ENCODE assay signal across 12 cellular contexts in genomic region chr10:91034042-91034441, GRCh38.
DNase-seq lines count a peak whose midpoint lies in the region; ATAC-seq and TF ChIP-seq lines count a peak whose summit lies in the region.
"Had no signal": no experiment of that assay in that cellular context is flagged by ENCODE, and none has a peak within 500 bp of the region (broad histone marks: within the 10 kb centered on the region; RNA-seq: fewer than 3 reads in every experiment).

No MANE protein-coding gene starts in this region.

- no peaks in the 10 kb centered on the region for H3K27me3 ChIP-seq in smooth muscle cell (ENCODE audit: low read depth)
- no peaks in the 10 kb centered on the region for H3K27me3 ChIP-seq in WERI-Rb-1 (ENCODE audit: insufficient read depth, low read depth, severe bottlenecking)
- H3K27me3 ChIP-seq in MM.1S (replicated peaks; ENCODE audit: insufficient read depth, low read length) = no peaks in the 10 kb centered on the region

- H4K20me1 ChIP-seq in smooth muscle cell (ENCODE audit: low read depth) = no peaks in the 10 kb centered on the region
- H4K20me1 ChIP-seq in MM.1S (ENCODE audit: insufficient read depth, low read length) = no peaks in the 10 kb centered on the region

- H3K4me1 Mint-ChIP-seq in activated naive CD4-positive, alpha-beta T cell treated with anti-CD3 and anti-CD28 coated beads for 36 hours (ENCODE audit: low read depth) = peaks cover 15% of the 10 kb centered on the region
- H3K4me1 Mint-ChIP-seq in activated CD4-positive, alpha-beta T cell treated with anti-CD3 and anti-CD28 coated beads, Interleukin-2, amount 10 ng/mL, durations not matched to agents 24 days and 14 days = peaks cover 13% of the 10 kb centered on the region
- peaks cover 46% of the 10 kb centered on the region for H3K4me1 Mint-ChIP-seq in chondrocyte (ENCODE audit: low read depth)

- peaks cover 3% of the 10 kb centered on the region for H3K9me3 Mint-ChIP-seq in activated naive CD4-positive, alpha-beta T cell treated with anti-CD3 and anti-CD28 coated beads for 36 hours
- peaks cover 5% of the 10 kb centered on the region for H3K9me3 Mint-ChIP-seq in activated CD4-positive, alpha-beta T cell treated with anti-CD3 and anti-CD28 coated beads, Interleukin-2, amount 10 ng/mL, durations not matched to agents 24 days and 14 days
- H3K9me3 Mint-ChIP-seq in chondrocyte (ENCODE audit: low read depth) = peaks cover 1% of the 10 kb centered on the region

- CTCF ChIA-PET in activated naive CD4-positive, alpha-beta T cell treated with anti-CD3 and anti-CD28 coated beads for 36 hours (lab: Charles Lee) = interaction anchor here (0.7 to 1.0 kb wide), 2 partner anchors 29 to 218 kb away, joined by 3 to 5 read pairs; no protein-coding TSS in a partner anchor

- no peaks in the 10 kb centered on the region for H3F3A ChIP-seq in smooth muscle cell (ENCODE audit: low read depth)
- no peaks in the 10 kb centered on the region for H3F3A ChIP-seq in MM.1S (ENCODE audit: insufficient read depth, low read length)

- H3K36me3 Mint-ChIP-seq in activated naive CD4-positive, alpha-beta T cell treated with anti-CD3 and anti-CD28 coated beads for 36 hours (ENCODE audit: low read depth) = no peaks in the 10 kb centered on the region
- no peaks in the 10 kb centered on the region for H3K36me3 Mint-ChIP-seq in activated CD4-positive, alpha-beta T cell treated with anti-CD3 and anti-CD28 coated beads, Interleukin-2, amount 10 ng/mL, durations not matched to agents 24 days and 14 days (ENCODE audit: low read depth)
- no peaks in the 10 kb centered on the region for H3K36me3 Mint-ChIP-seq in chondrocyte (ENCODE audit: low read depth)

- H3K9ac ChIP-seq in smooth muscle cell (ENCODE audit: low read depth) (no peak overlapping the region), MM.1S (ENCODE audit: low read length) (no peak overlapping the region)

- H3K4me2 ChIP-seq in smooth muscle cell (peak overlapping the region; percentile 23), MM.1S (ENCODE audit: low read depth, low read length) (no peak overlapping the region)

- H3K4me1 ChIP-seq in smooth muscle cell (ENCODE audit: low read depth) (peaks cover 15% of the 10 kb centered on the region), MM.1S (ENCODE audit: low read length) (no peaks in the 10 kb centered on the region)

- DNase-seq in activated naive CD4-positive, alpha-beta T cell treated with anti-CD3 and anti-CD28 coated beads for 36 hours = peak; percentile 53
- no peak for DNase-seq in activated naive CD4-positive, alpha-beta T cell (lab: John Stamatoyannopoulos, UW)
- peak; percentile 75 for DNase-seq in activated CD4-positive, alpha-beta T cell treated with anti-CD3 and anti-CD28 coated beads, Interleukin-2, amount 10 ng/mL, durations not matched to agents 24 days and 14 days
- no peak for DNase-seq in chondrocyte (ENCODE audit: low spot score)
- no peak for DNase-seq in smooth muscle cell (lab: John Stamatoyannopoulos, UW; ENCODE audit: unreplicated experiment)
- DNase-seq in WERI-Rb-1 = no peak
- DNase-seq in MM.1S = no peak
- DNase-seq: KG1, NCI-H187 treated with DMSO at 0.1 percent for 48 hours, NCI-H774 had no signal

- H3K9me3 ChIP-seq in smooth muscle cell (replicated peaks; ENCODE audit: low read depth) (no peaks in the 10 kb centered on the region), WERI-Rb-1 (ENCODE audit: severe bottlenecking) (no peaks in the 10 kb centered on the region), MM.1S (replicated peaks; ENCODE audit: insufficient read depth, low read length) (no peaks in the 10 kb centered on the region)
- H3K9me3 ChIP-seq: neutrophil had no signal

- intact Hi-C loops in activated naive CD4-positive, alpha-beta T cell treated with anti-CD3 and anti-CD28 coated beads for 36 hours (cut with micrococcal nuclease) = loop anchor here (1.0 to 5.0 kb wide), 3 partner anchors 28 to 154 kb away; no protein-coding TSS in a partner anchor
- intact Hi-C loops in activated CD4-positive, alpha-beta T cell treated with anti-CD3 and anti-CD28 coated beads, Interleukin-2, amount 10 ng/mL, durations not matched to agents 24 days and 14 days (cut with micrococcal nuclease) = loop anchor here (1.0 kb wide), 1 partner anchor 27 kb away; no protein-coding TSS in a partner anchor

- TF ChIP-seq CTCF in chondrocyte (IDR thresholded peaks at IDR 0.05) (no peak), smooth muscle cell (IDR thresholded peaks at IDR 0.05; ENCODE audit: borderline replicate concordance, insufficient read depth, poor library complexity, severe bottlenecking) (no peak), WERI-Rb-1 (IDR thresholded peaks at IDR 0.05; ENCODE audit: low read depth, low read length) (no peak), MM.1S (IDR thresholded peaks at IDR 0.05; ENCODE audit: low read length) (no peak)

- H3K4me3 Mint-ChIP-seq in activated naive CD4-positive, alpha-beta T cell treated with anti-CD3 and anti-CD28 coated beads for 36 hours = no peak overlapping the region
- peak overlapping the region; percentile 58 for H3K4me3 Mint-ChIP-seq in activated CD4-positive, alpha-beta T cell treated with anti-CD3 and anti-CD28 coated beads, Interleukin-2, amount 10 ng/mL, durations not matched to agents 24 days and 14 days
- no peak overlapping the region for H3K4me3 Mint-ChIP-seq in chondrocyte (ENCODE audit: unreplicated experiment)

- ATAC-seq in GM21529 (IDR thresholded peaks at IDR 0.05; ENCODE audit: unreplicated experiment) = no peak

- H3K9me2 ChIP-seq in MM.1S (replicated peaks; ENCODE audit: insufficient read depth, low read length) = no peaks in the 10 kb centered on the region

- H2AFZ ChIP-seq in smooth muscle cell (ENCODE audit: low read depth) = peak overlapping the region; percentile 64
- no peak overlapping the region for H2AFZ ChIP-seq in MM.1S (ENCODE audit: low read length)

- H3K27ac Mint-ChIP-seq in activated naive CD4-positive, alpha-beta T cell treated with anti-CD3 and anti-CD28 coated beads for 36 hours = peak overlapping the region; percentile 57
- H3K27ac Mint-ChIP-seq in activated CD4-positive, alpha-beta T cell treated with anti-CD3 and anti-CD28 coated beads, Interleukin-2, amount 10 ng/mL, durations not matched to agents 24 days and 14 days = peak overlapping the region; percentile 58
- H3K27ac Mint-ChIP-seq in chondrocyte (ENCODE audit: unreplicated experiment) = peak overlapping the region; percentile 38

- H3K79me2 ChIP-seq in smooth muscle cell (ENCODE audit: low read depth) = no peaks in the 10 kb centered on the region
- H3K79me2 ChIP-seq in MM.1S (ENCODE audit: low read length) = no peaks in the 10 kb centered on the region

- H3K27me3 Mint-ChIP-seq in activated naive CD4-positive, alpha-beta T cell treated with anti-CD3 and anti-CD28 coated beads for 36 hours (ENCODE audit: low read depth) = no peaks in the 10 kb centered on the region
- H3K27me3 Mint-ChIP-seq in activated CD4-positive, alpha-beta T cell treated with anti-CD3 and anti-CD28 coated beads, Interleukin-2, amount 10 ng/mL, durations not matched to agents 24 days and 14 days = peaks cover 15% of the 10 kb centered on the region
- H3K27me3 Mint-ChIP-seq in chondrocyte (ENCODE audit: low read depth) = no peaks in the 10 kb centered on the region

- no peak overlapping the region for H3K27ac ChIP-seq in smooth muscle cell (ENCODE audit: low read depth)
- no peak overlapping the region for H3K27ac ChIP-seq in WERI-Rb-1
- H3K27ac ChIP-seq in MM.1S (ENCODE audit: low read length) = no peak overlapping the region
- H3K27ac ChIP-seq: neutrophil had no signal

- H3K4me3 ChIP-seq in smooth muscle cell (no peak overlapping the region), WERI-Rb-1 (ENCODE audit: low read depth, low read length) (no peak overlapping the region), MM.1S (ENCODE audit: low read length) (no peak overlapping the region)

- WGBS in smooth muscle cell (ENCODE audit: low lambda C conversion rate) = 88% methylated on average over 3 of the region's 3 CpGs

- H3K36me3 ChIP-seq in smooth muscle cell (ENCODE audit: low read depth) (no peaks in the 10 kb centered on the region), WERI-Rb-1 (no peaks in the 10 kb centered on the region), MM.1S (replicated peaks; ENCODE audit: insufficient read depth, low read length) (no peaks in the 10 kb centered on the region)
- H3K36me3 ChIP-seq: neutrophil had no signal

Comparison
In these comparisons a context has a peak if more than half of its experiments do, and no peak if none do; other contexts are left out.
1. DNase-seq: peak in activated naive CD4-positive, alpha-beta T cell treated with anti-CD3 and anti-CD28 coated beads for 36 hours (single experiment) and activated CD4-positive, alpha-beta T cell treated with anti-CD3 and anti-CD28 coated beads, Interleukin-2, amount 10 ng/mL, durations not matched to agents 24 days and 14 days (single experiment); none in activated naive CD4-positive, alpha-beta T cell (0 of 4), chondrocyte (single experiment), smooth muscle cell (single experiment), WERI-Rb-1 (single experiment) and MM.1S (single experiment).
2. Peak in every context shown above with its lines, with median percentiles within 50 percentile points of each other: H3K27ac Mint-ChIP-seq.